Comparison of ENCODE assay signal across 8 cellular contexts in the genomic region with DNA sequence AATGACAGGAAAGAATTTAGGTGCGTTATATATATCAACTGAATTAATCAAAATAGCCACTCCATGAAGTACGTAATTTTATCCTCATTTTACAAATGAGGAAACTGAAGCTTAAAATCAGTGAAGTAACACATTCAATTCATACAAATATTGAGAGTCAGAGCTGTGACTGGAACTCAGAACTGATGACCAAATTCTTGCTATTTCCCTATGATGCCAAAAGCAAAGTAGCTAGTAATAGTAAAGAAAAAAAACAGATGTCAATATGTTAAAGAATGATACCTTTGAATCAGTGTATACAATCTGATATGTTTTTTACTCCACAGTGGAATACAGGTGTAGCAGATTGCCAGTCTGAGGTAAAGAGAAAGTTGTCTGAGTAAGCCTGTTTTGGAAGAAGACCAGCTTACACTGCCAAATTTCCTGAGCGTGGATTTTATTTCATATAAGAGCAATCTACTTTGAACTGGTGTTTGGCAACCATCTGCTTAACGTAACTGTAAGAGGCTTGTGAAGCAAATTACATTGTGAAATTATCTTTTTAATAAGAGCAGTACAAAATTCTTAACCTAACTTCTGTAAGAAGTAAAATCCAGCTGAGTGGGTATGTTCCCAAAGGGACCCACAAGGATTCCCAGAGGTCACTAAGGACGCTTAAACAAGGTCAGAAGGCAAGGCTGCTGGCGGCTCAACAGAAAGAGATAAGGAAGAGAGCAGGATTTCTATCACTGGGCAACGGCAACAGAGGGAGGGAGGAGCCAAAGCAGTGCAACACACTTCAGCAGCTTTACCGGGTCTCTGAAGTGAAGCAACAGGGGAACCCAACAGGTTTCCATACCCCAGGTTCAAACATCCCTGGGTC.
DNase-seq lines count a peak whose midpoint lies in the region; ATAC-seq and TF ChIP-seq lines count a peak whose summit lies in the region.

No MANE protein-coding gene starts in this region.

- CTCF ChIA-PET in activated CD8-positive, alpha-beta memory T cell treated with anti-CD3 and anti-CD28 coated beads, Interleukin-2, amount 10 ng/mL, durations not matched to agents 7 days and 5 days (lab: Charles Lee) = interaction anchor here (0.6 kb wide), 1 partner anchor 85 kb away, joined by 3 read pairs; no protein-coding TSS in a partner anchor

- H3K4me3 ChIP-seq in left ventricle myocardium inferior = peak overlapping the region; percentile 46

- peaks cover 14% of the 10 kb centered on the region for H3K4me1 Mint-ChIP-seq in activated CD8-positive, alpha-beta memory T cell treated with anti-CD3 and anti-CD28 coated beads, Interleukin-2, amount 10 ng/mL, durations not matched to agents 7 days and 5 days
- peaks cover 64% of the 10 kb centered on the region for H3K4me1 Mint-ChIP-seq in stimulated activated naive CD8-positive, alpha-beta T cell treated with anti-CD3 and anti-CD28 coated beads, Interleukin-15, Interleukin-2, amounts not matched to agents 100 ng/mL and 50 ng/mL, for 24 hours (ENCODE audit: low read depth)

- no peak overlapping the region for H3K4me3 Mint-ChIP-seq in activated CD8-positive, alpha-beta memory T cell treated with anti-CD3 and anti-CD28 coated beads, Interleukin-2, amount 10 ng/mL, durations not matched to agents 7 days and 5 days
- H3K4me3 Mint-ChIP-seq in stimulated activated naive CD8-positive, alpha-beta T cell treated with anti-CD3 and anti-CD28 coated beads, Interleukin-15, Interleukin-2, amounts not matched to agents 100 ng/mL and 50 ng/mL, for 24 hours = peak overlapping the region; percentile 36

- H3K4me1 ChIP-seq in left ventricle myocardium inferior = peaks cover 36% of the 10 kb centered on the region

- ATAC-seq in activated CD8-positive, alpha-beta memory T cell treated with anti-CD3 and anti-CD28 coated beads, Interleukin-2, amount 10 ng/mL, durations not matched to agents 7 days and 5 days = peak; percentile 20
- peak; percentile 45 for ATAC-seq in HG03280 (IDR thresholded peaks at IDR 0.05; ENCODE audit: unreplicated experiment)
- ATAC-seq in HG03457 (IDR thresholded peaks at IDR 0.05; ENCODE audit: unreplicated experiment) = no peak

- H3K9me3 ChIP-seq in left ventricle myocardium inferior (replicated peaks) = no peaks in the 10 kb centered on the region

- no peak overlapping the region for H3K27ac Mint-ChIP-seq in activated CD8-positive, alpha-beta memory T cell treated with anti-CD3 and anti-CD28 coated beads, Interleukin-2, amount 10 ng/mL, durations not matched to agents 7 days and 5 days
- no peak overlapping the region for H3K27ac Mint-ChIP-seq in stimulated activated naive CD8-positive, alpha-beta T cell treated with anti-CD3 and anti-CD28 coated beads, Interleukin-15, Interleukin-2, amounts not matched to agents 100 ng/mL and 50 ng/mL, for 24 hours

- no peak for DNase-seq in activated CD8-positive, alpha-beta memory T cell treated with anti-CD3 and anti-CD28 coated beads, Interleukin-2, amount 10 ng/mL, durations not matched to agents 7 days and 5 days
- DNase-seq in activated CD8-positive, alpha-beta memory T cell treated with anti-CD3 and anti-CD28 coated beads for 24 hours = no peak
- DNase-seq in left ventricle myocardium inferior (peak; percentile 22), NOMO-1 treated with DMSO at 0.1 percent for 48 hours (lab: John Stamatoyannopoulos, UW; ENCODE audit: unreplicated experiment) (no peak)

- TF ChIP-seq CTCF in VCaP (conservative IDR thresholded peaks at IDR 0.05) (no peak), left ventricle myocardium inferior (IDR thresholded peaks at IDR 0.05; ENCODE audit: borderline replicate concordance) (no peak)

- no peaks in the 10 kb centered on the region for H3K36me3 ChIP-seq in left ventricle myocardium inferior

- H3K27me3 Mint-ChIP-seq in activated CD8-positive, alpha-beta memory T cell treated with anti-CD3 and anti-CD28 coated beads, Interleukin-2, amount 10 ng/mL, durations not matched to agents 7 days and 5 days = peaks cover 5% of the 10 kb centered on the region
- H3K27me3 Mint-ChIP-seq in stimulated activated naive CD8-positive, alpha-beta T cell treated with anti-CD3 and anti-CD28 coated beads, Interleukin-15, Interleukin-2, amounts not matched to agents 100 ng/mL and 50 ng/mL, for 24 hours = no peaks in the 10 kb centered on the region

- H3K9me3 Mint-ChIP-seq in activated CD8-positive, alpha-beta memory T cell treated with anti-CD3 and anti-CD28 coated beads, Interleukin-2, amount 10 ng/mL, durations not matched to agents 7 days and 5 days (ENCODE audit: low read depth) = no peaks in the 10 kb centered on the region
- H3K9me3 Mint-ChIP-seq in stimulated activated naive CD8-positive, alpha-beta T cell treated with anti-CD3 and anti-CD28 coated beads, Interleukin-15, Interleukin-2, amounts not matched to agents 100 ng/mL and 50 ng/mL, for 24 hours = no peaks in the 10 kb centered on the region

- H3K27ac ChIP-seq in VCaP = peak overlapping the region; percentile 74
- peak overlapping the region; percentile 75 for H3K27ac ChIP-seq in left ventricle myocardium inferior (replicated peaks)

- intact Hi-C loops in left ventricle myocardium inferior (cut with micrococcal nuclease) = no loop called here

- H3K36me3 Mint-ChIP-seq in activated CD8-positive, alpha-beta memory T cell treated with anti-CD3 and anti-CD28 coated beads, Interleukin-2, amount 10 ng/mL, durations not matched to agents 7 days and 5 days = no peaks in the 10 kb centered on the region
- no peaks in the 10 kb centered on the region for H3K36me3 Mint-ChIP-seq in stimulated activated naive CD8-positive, alpha-beta T cell treated with anti-CD3 and anti-CD28 coated beads, Interleukin-15, Interleukin-2, amounts not matched to agents 100 ng/mL and 50 ng/mL, for 24 hours (ENCODE audit: low read depth)

- H3K27me3 ChIP-seq in left ventricle myocardium inferior (ENCODE audit: low read depth) = no peaks in the 10 kb centered on the region
